In the genomic region with DNA sequence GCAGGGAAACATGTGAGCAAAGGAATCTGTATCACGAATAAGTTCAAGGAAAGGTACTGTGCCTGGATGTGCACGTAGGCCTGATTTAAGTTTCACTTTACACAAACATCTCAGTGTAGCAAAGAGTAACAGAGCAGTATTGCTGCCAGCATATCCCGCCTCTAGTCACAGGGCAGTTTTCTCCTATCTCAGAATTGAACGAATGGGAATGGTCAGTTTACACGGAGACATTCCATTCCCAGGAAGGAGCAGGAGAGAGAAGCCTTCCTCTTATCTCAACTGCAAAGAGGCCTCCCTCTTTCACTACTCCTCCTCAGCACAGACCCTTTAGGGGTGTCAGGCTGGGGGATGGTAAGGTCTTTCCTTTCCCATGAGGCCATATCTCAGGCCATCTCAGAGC, we compare ENCODE assay signal across 1 cellular context.
TF ChIP-seq lines count a peak whose summit lies in the region.

No MANE protein-coding gene starts in this region.

TF ChIP-seq in HepG2, 621 proteins besides CTCF, POLR2A, EP300 and RAD21:
- TF ChIP-seq ZFX (CRISPR knock-in tag; IDR thresholded peaks at IDR 0.05; ENCODE audit: low read depth) = 0 out of 2 replicates have a peak, but pooled peaks have one; percentile 38
- 0 out of 2 replicates have a peak, but pooled peaks have one; percentile 4 for TF ChIP-seq ELF3 (CRISPR knock-in tag; IDR thresholded peaks at IDR 0.05)
TF ChIP-seq in HepG2: peak in this region for 2; not testable (repeated sequence) for 619.
